Comparison of ENCODE assay signal across 1 cellular context in the genomic region with DNA sequence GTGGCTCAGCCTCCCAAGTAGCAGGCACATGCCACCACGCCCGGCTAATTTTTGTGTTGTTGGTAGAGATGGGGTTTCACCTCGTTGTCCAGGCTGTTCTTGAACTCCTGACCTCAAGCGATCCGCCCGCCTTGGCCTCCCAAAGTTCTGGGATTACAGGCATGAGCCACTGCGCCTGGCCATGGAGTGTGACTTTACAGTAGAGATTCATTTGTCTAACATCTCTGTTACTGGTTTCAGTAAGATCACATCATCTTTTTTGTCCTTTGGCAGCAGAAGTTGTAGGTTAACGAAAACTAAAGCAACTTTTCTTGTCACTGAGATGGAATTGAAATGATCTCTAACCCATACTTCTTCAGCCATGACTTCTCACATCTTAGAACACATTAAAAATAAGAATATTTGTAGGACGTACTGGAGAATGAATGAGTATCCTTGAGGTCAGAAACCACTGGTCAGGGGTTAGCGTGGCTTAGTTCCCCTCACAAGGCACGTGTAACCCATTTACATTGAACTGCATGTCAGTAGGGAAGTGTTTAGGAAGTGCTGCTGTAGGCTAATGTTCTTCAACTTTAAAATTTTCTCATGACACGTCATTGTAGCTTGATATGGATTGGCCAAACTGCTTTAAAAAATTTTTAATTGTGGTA.
TF ChIP-seq lines count a peak whose summit lies in the region.

No MANE protein-coding gene starts in this region.

TF ChIP-seq in HepG2, 621 proteins besides CTCF, POLR2A, EP300 and RAD21 (continued from another document):
- TF ChIP-seq, protein P1, sequence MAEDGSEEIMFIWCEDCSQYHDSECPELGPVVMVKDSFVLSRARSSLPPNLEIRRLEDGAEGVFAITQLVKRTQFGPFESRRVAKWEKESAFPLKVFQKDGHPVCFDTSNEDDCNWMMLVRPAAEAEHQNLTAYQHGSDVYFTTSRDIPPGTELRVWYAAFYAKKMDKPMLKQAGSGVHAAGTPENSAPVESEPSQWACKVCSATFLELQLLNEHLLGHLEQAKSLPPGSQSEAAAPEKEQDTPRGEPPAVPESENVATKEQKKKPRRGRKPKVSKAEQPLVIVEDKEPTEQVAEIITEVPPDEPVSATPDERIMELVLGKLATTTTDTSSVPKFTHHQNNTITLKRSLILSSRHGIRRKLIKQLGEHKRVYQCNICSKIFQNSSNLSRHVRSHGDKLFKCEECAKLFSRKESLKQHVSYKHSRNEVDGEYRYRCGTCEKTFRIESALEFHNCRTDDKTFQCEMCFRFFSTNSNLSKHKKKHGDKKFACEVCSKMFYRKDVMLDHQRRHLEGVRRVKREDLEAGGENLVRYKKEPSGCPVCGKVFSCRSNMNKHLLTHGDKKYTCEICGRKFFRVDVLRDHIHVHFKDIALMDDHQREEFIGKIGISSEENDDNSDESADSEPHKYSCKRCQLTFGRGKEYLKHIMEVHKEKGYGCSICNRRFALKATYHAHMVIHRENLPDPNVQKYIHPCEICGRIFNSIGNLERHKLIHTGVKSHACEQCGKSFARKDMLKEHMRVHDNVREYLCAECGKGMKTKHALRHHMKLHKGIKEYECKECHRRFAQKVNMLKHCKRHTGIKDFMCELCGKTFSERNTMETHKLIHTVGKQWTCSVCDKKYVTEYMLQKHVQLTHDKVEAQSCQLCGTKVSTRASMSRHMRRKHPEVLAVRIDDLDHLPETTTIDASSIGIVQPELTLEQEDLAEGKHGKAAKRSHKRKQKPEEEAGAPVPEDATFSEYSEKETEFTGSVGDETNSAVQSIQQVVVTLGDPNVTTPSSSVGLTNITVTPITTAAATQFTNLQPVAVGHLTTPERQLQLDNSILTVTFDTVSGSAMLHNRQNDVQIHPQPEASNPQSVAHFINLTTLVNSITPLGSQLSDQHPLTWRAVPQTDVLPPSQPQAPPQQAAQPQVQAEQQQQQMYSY (CRISPR knock-in tag; IDR thresholded peaks at IDR 0.05) = no peak
- TF ChIP-seq IKZF1 (IDR thresholded peaks at IDR 0.05) (no peak), NR1H2 (CRISPR knock-in tag; IDR thresholded peaks at IDR 0.05; ENCODE audit: borderline replicate concordance, low read depth) (no peak), RXRA (CRISPR knock-in tag; IDR thresholded peaks at IDR 0.05) (no peak), GATA4 (IDR thresholded peaks at IDR 0.05; ENCODE audit: borderline replicate concordance, low read depth) (no peak), ZNF563 (CRISPR knock-in tag; IDR thresholded peaks at IDR 0.05) (no peak), ZBTB7B (CRISPR knock-in tag; IDR thresholded peaks at IDR 0.05) (no peak), CHD4 (IDR thresholded peaks at IDR 0.05; ENCODE audit: borderline replicate concordance, low read length) (no peak)
- TF ChIP-seq, protein P2, sequence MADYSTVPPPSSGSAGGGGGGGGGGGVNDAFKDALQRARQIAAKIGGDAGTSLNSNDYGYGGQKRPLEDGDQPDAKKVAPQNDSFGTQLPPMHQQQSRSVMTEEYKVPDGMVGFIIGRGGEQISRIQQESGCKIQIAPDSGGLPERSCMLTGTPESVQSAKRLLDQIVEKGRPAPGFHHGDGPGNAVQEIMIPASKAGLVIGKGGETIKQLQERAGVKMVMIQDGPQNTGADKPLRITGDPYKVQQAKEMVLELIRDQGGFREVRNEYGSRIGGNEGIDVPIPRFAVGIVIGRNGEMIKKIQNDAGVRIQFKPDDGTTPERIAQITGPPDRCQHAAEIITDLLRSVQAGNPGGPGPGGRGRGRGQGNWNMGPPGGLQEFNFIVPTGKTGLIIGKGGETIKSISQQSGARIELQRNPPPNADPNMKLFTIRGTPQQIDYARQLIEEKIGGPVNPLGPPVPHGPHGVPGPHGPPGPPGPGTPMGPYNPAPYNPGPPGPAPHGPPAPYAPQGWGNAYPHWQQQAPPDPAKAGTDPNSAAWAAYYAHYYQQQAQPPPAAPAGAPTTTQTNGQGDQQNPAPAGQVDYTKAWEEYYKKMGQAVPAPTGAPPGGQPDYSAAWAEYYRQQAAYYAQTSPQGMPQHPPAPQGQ (CRISPR knock-in tag; IDR thresholded peaks at IDR 0.05; ENCODE audit: borderline replicate concordance) = no peak
